In genomic region chrX:70139736-70140135, GRCh38 we compare ENCODE assay signal across 32 cellular contexts. TPM values are rescaled to one million over a fixed set of nuclear protein-coding genes. Genes with fewer than 3 reads are reported as not detected.
DNase-seq lines count a peak whose midpoint lies in the region; ATAC-seq and TF ChIP-seq lines count a peak whose summit lies in the region.
"Had no signal": no experiment of that assay in that cellular context is flagged by ENCODE, and none has a peak within 500 bp of the region (broad histone marks: within the 10 kb centered on the region; RNA-seq: fewer than 3 reads in every experiment).

No MANE protein-coding gene starts in this region.

- no peak for DNase-seq in activated naive CD8-positive, alpha-beta T cell treated with anti-CD3 and anti-CD28 coated beads for 36 hours
- DNase-seq in midbrain (lab: John Stamatoyannopoulos, UW) (peak; percentile 13), superior temporal gyrus (ENCODE audit: extremely low spot score) (peak; percentile 29), PC-9 (no peak), GM10248 (ENCODE audit: extremely low spot score) (no peak)
- DNase-seq in stimulated activated CD4-positive, alpha-beta T cell treated with anti-CD3 and anti-CD28 coated beads, Interleukin-15, amount 100 ng/mL, for 24 hours: no peak
- DNase-seq: AML-193; Caco-2; CD4-positive, alpha-beta memory T cell; DMS79; EL; GDM1; Karpas-422; NCI-H1092 treated with DMSO at 0.1 percent for 48 hours; NCI-H1436; NCI-H187; NCI-H2081 treated with DMSO at 0.1 percent for 48 hours; NCI-H2171; NCI-H226; NCI-H510A; NCI-H69; SHP77 treated with DMSO at 0.1 percent for 48 hours had no signal

- H2AFZ ChIP-seq in PC-9: no peak overlapping the region

- peak overlapping the region; percentile 25 for H3K27ac Mint-ChIP-seq in activated naive CD8-positive, alpha-beta T cell
- H3K27ac Mint-ChIP-seq in activated naive CD8-positive, alpha-beta T cell treated with anti-CD3 and anti-CD28 coated beads for 36 hours: no peak overlapping the region
- peak overlapping the region; percentile 0 for H3K27ac Mint-ChIP-seq in activated T-helper 17 cell treated with anti-CD3 and anti-CD28 coated beads, Interleukin-2, amount 50 U/mL, for 72 hours

- CTCF ChIA-PET in PC-9 (lab: Charles Lee): no interaction called here
- CTCF ChIA-PET in GM10248 (lab: Yijun Ruan, JAX): no interaction called here

- POLR2A ChIA-PET in PC-9 (lab: Charles Lee; ENCODE audit: unreplicated experiment) (no interaction called here), GM10248 (lab: Yijun Ruan, JAX) (no interaction called here)

- intact Hi-C loops in PC-9 (cut with micrococcal nuclease; ENCODE audit: unreplicated experiment): no loop called here

- TF ChIP-seq CTCF in PC-9 (conservative IDR thresholded peaks at IDR 0.05): no peak
- TF ChIP-seq CTCF in GM10248 (IDR thresholded peaks at IDR 0.05; ENCODE audit: control extremely low read depth, extremely low read depth, low read depth, missing control alignments): no peak

- H3K27me3 ChIP-seq in PC-9 (ENCODE audit: insufficient read depth, low read depth): no peaks in the 10 kb centered on the region

- no peak overlapping the region for H3K4me2 ChIP-seq in PC-9
- H3K4me2 ChIP-seq: A549 had no signal

- no peak for ATAC-seq in activated T-helper 17 cell treated with anti-CD3 and anti-CD28 coated beads, Interleukin-2, amount 50 U/mL, for 72 hours (replicated peaks)
- ATAC-seq: A549, HCT116, HepG2, Panc1 had no signal

- H3K36me3 ChIP-seq in PC-9 (ENCODE audit: low read depth): no peaks in the 10 kb centered on the region

- no peaks in the 10 kb centered on the region for H4K20me1 ChIP-seq in PC-9 (ENCODE audit: insufficient read depth)

- no peak overlapping the region for H3K4me3 ChIP-seq in PC-9
- H3K4me3 ChIP-seq: A549, SK-N-MC had no signal

- no peaks in the 10 kb centered on the region for H3F3A ChIP-seq in PC-9 (ENCODE audit: insufficient read depth, low read depth)

- peaks cover 27% of the 10 kb centered on the region for H3K4me1 Mint-ChIP-seq in activated naive CD8-positive, alpha-beta T cell (ENCODE audit: low read depth)
- peaks cover 9% of the 10 kb centered on the region for H3K4me1 Mint-ChIP-seq in activated naive CD8-positive, alpha-beta T cell treated with anti-CD3 and anti-CD28 coated beads for 36 hours
- peaks cover 13% of the 10 kb centered on the region for H3K4me1 Mint-ChIP-seq in activated T-helper 17 cell treated with anti-CD3 and anti-CD28 coated beads, Interleukin-2, amount 50 U/mL, for 72 hours

- H3K27ac ChIP-seq in PC-9: no peak overlapping the region
- H3K27ac ChIP-seq: A549, SK-N-MC had no signal

- H3K27me3 Mint-ChIP-seq in activated naive CD8-positive, alpha-beta T cell: no peaks in the 10 kb centered on the region
- H3K27me3 Mint-ChIP-seq in activated naive CD8-positive, alpha-beta T cell treated with anti-CD3 and anti-CD28 coated beads for 36 hours: no peaks in the 10 kb centered on the region
- no peaks in the 10 kb centered on the region for H3K27me3 Mint-ChIP-seq in activated T-helper 17 cell treated with anti-CD3 and anti-CD28 coated beads, Interleukin-2, amount 50 U/mL, for 72 hours
- H3K27me3 Mint-ChIP-seq: CD4-positive, alpha-beta memory T cell had no signal

- no TSS peak for BruUV-seq in PC-9 (replicated peaks; lab: Mats Ljungman, UMichigan)

- peaks cover 8% of the 10 kb centered on the region for H3K79me2 ChIP-seq in PC-9 (ENCODE audit: low read depth)

- H3K9me2 ChIP-seq in PC-9 (ENCODE audit: insufficient read depth): no peaks in the 10 kb centered on the region

- no peaks in the 10 kb centered on the region for H3K9me3 Mint-ChIP-seq in activated naive CD8-positive, alpha-beta T cell (ENCODE audit: low read depth)
- H3K9me3 Mint-ChIP-seq in activated naive CD8-positive, alpha-beta T cell treated with anti-CD3 and anti-CD28 coated beads for 36 hours: no peaks in the 10 kb centered on the region
- H3K9me3 Mint-ChIP-seq in activated T-helper 17 cell treated with anti-CD3 and anti-CD28 coated beads, Interleukin-2, amount 50 U/mL, for 72 hours: no peaks in the 10 kb centered on the region

- no peak overlapping the region for H3K4me3 Mint-ChIP-seq in activated naive CD8-positive, alpha-beta T cell
- H3K4me3 Mint-ChIP-seq in activated naive CD8-positive, alpha-beta T cell treated with anti-CD3 and anti-CD28 coated beads for 36 hours: no peak overlapping the region
- H3K4me3 Mint-ChIP-seq in activated T-helper 17 cell treated with anti-CD3 and anti-CD28 coated beads, Interleukin-2, amount 50 U/mL, for 72 hours: no peak overlapping the region

- no peaks in the 10 kb centered on the region for H3K9me3 ChIP-seq in PC-9 (ENCODE audit: insufficient read depth, low read depth)
- H3K9me3 ChIP-seq: A549, Caco-2 had no signal

- H3K36me3 Mint-ChIP-seq in activated naive CD8-positive, alpha-beta T cell: peaks cover 5% of the 10 kb centered on the region
- peaks cover 25% of the 10 kb centered on the region for H3K36me3 Mint-ChIP-seq in activated naive CD8-positive, alpha-beta T cell treated with anti-CD3 and anti-CD28 coated beads for 36 hours
- H3K36me3 Mint-ChIP-seq in activated T-helper 17 cell treated with anti-CD3 and anti-CD28 coated beads, Interleukin-2, amount 50 U/mL, for 72 hours (ENCODE audit: low read depth): peaks cover 52% of the 10 kb centered on the region

- H3K4me1 ChIP-seq in PC-9 (replicated peaks; ENCODE audit: insufficient read depth): peaks cover 4% of the 10 kb centered on the region
- H3K4me1 ChIP-seq: Caco-2 had no signal

RNA-seq across cellular contexts. Expression of gene IGBP1, which starts 6.5 kb away (rescaled TPM):
- total RNA-seq in activated naive CD8-positive, alpha-beta T cell treated with anti-CD3 and anti-CD28 coated beads for 36 hours: 10 to 100 TPM; 36.0 to 37.2 TPM
- total RNA-seq in activated T-helper 17 cell treated with anti-CD3 and anti-CD28 coated beads, Interleukin-2, amount 50 U/mL, for 72 hours: 10 to 100 TPM; 39.1 to 64.3 TPM
- 57.6 and 71.9 TPM in 2 replicates for total RNA-seq in PC-9 (2021)

RNA-seq across cellular contexts. Expression of gene DGAT2L6, which starts 37.5 kb away (rescaled TPM):
- not detected for total RNA-seq in activated naive CD8-positive, alpha-beta T cell treated with anti-CD3 and anti-CD28 coated beads for 36 hours
- under 1 TPM in 1 of 2 donors, not detected in 1; 0.22 TPM for total RNA-seq in activated T-helper 17 cell treated with anti-CD3 and anti-CD28 coated beads, Interleukin-2, amount 50 U/mL, for 72 hours
- total RNA-seq in PC-9 (2021): not detected in 2 replicates
- total RNA-seq: Caco-2; CD4-positive, alpha-beta memory T cell; H4; HepG2; HT-29; M059J had no signal

Comparison
In these comparisons a context has a peak if more than half of its experiments do, and no peak if none do; other contexts are left out.
1. DNase-seq: peak in midbrain (single experiment) and superior temporal gyrus (single experiment); none in activated naive CD8-positive, alpha-beta T cell treated with anti-CD3 and anti-CD28 coated beads for 36 hours (single experiment), stimulated activated CD4-positive, alpha-beta T cell treated with anti-CD3 and anti-CD28 coated beads, Interleukin-15, amount 100 ng/mL, for 24 hours (single experiment), PC-9 (0 of 2) and GM10248 (single experiment).